In genomic region chr15:92880796-92881569, GRCh38 we compare ENCODE assay signal across 8 cellular contexts. TPM values are rescaled to one million over a fixed set of nuclear protein-coding genes. Genes with fewer than 3 reads are reported as not detected.
DNase-seq lines count a peak whose midpoint lies in the region; ATAC-seq and TF ChIP-seq lines count a peak whose summit lies in the region.

No MANE protein-coding gene starts in this region.

- POLR2A ChIA-PET in A673 (lab: Charles Lee; ENCODE audit: low non-redundant PET): no interaction called here

- H3K27ac ChIP-seq in A673 (ENCODE audit: low read depth, low read length, poor library complexity, severe bottlenecking): peak overlapping the region; percentile 85

- peak overlapping the region; percentile 95 for H3K27ac Mint-ChIP-seq in central memory CD8-positive, alpha-beta T cell (ENCODE audit: low read depth)

- BruUV-seq in A673 (replicated peaks; lab: Mats Ljungman, UMichigan): no TSS peak

- no peaks in the 10 kb centered on the region for H3K9me3 Mint-ChIP-seq in central memory CD8-positive, alpha-beta T cell

- H3K4me1 ChIP-seq in A673 (ENCODE audit: insufficient read depth, low read length, poor library complexity, severe bottlenecking): peaks cover 10% of the 10 kb centered on the region

- H3K4me3 ChIP-seq in A673 (ENCODE audit: low read depth, low read length, poor library complexity, severe bottlenecking): no peak overlapping the region

- intact Hi-C loops in A673 (cut with micrococcal nuclease; ENCODE audit: unreplicated experiment): no loop called here

- ATAC-seq in central memory CD8-positive, alpha-beta T cell (replicated peaks; ENCODE audit: extremely low read depth, poor library complexity, severe bottlenecking): no peak
- ATAC-seq in GM21717 (IDR thresholded peaks at IDR 0.05; ENCODE audit: unreplicated experiment): no peak

- peaks cover 34% of the 10 kb centered on the region for H3K36me3 Mint-ChIP-seq in central memory CD8-positive, alpha-beta T cell (ENCODE audit: insufficient read depth)

- no peak for TF ChIP-seq CTCF in A673 (conservative IDR thresholded peaks at IDR 0.05; ENCODE audit: low read depth, low read length)

- H3K27me3 ChIP-seq in A673 (replicated peaks; ENCODE audit: insufficient read depth, low read depth, low read length, poor library complexity): no peaks in the 10 kb centered on the region

- H3K4me1 Mint-ChIP-seq in central memory CD8-positive, alpha-beta T cell: peaks cover 34% of the 10 kb centered on the region

- H3K36me3 ChIP-seq in A673 (ENCODE audit: insufficient read depth, low read length, poor library complexity, severe bottlenecking): peaks cover 20% of the 10 kb centered on the region

- H3K27me3 Mint-ChIP-seq in central memory CD8-positive, alpha-beta T cell: no peaks in the 10 kb centered on the region

- CTCF ChIA-PET in A673 (lab: Charles Lee): no interaction called here

- H3K4me3 Mint-ChIP-seq in central memory CD8-positive, alpha-beta T cell: peak overlapping the region; percentile 96

- no peaks in the 10 kb centered on the region for H3K9me3 ChIP-seq in A673 (ENCODE audit: low read depth, low read length, poor library complexity, severe bottlenecking)

- no peak for DNase-seq in A673 (ENCODE audit: low spot score)
- DNase-seq in M059J (ENCODE audit: low read depth): peak; percentile 46
- no peak for DNase-seq in central memory CD8-positive, alpha-beta T cell (ENCODE audit: low spot score in 2 of 2)
- DNase-seq in myocyte (ENCODE audit: low read depth): peak; percentile 41
- no peak for DNase-seq in AG08396 (ENCODE audit: low spot score)
- no peak for DNase-seq in stimulated activated CD4-positive, alpha-beta T cell treated with anti-CD3 and anti-CD28 coated beads, Interleukin-2, amount 100 ng/mL, for 24 hours
- DNase-seq in activated CD4-positive, alpha-beta T cell treated with anti-CD3 and anti-CD28 coated beads for 4 hours: no peak

RNA-seq across cellular contexts. Expression of gene CHD2, which starts 19.1 kb away (rescaled TPM):
- total RNA-seq in A673 (2021) (75.7 and 78.0 TPM in 2 replicates), myocyte (47.7 and 52.4 TPM in 2 replicates)
- total RNA-seq in M059J (2014; rRNA removed; shearing (Covaris generic)): 29.2 and 35.0 TPM in 2 replicates
- 31.4 TPM for polyA plus RNA-seq in myocyte (2012)

Comparison
In these comparisons a context has a peak if more than half of its experiments do, and no peak if none do; other contexts are left out.
1. DNase-seq: peak in M059J (single experiment) and myocyte (single experiment); none in A673 (single experiment), central memory CD8-positive, alpha-beta T cell (0 of 2), AG08396 (single experiment), stimulated activated CD4-positive, alpha-beta T cell treated with anti-CD3 and anti-CD28 coated beads, Interleukin-2, amount 100 ng/mL, for 24 hours (0 of 2) and activated CD4-positive, alpha-beta T cell treated with anti-CD3 and anti-CD28 coated beads for 4 hours (0 of 2).